8 cellular contexts compared by ENCODE assay signal in genomic region chr4:109560687-109561452, GRCh38. TPM values are rescaled to one million over a fixed set of nuclear protein-coding genes. Genes with fewer than 3 reads are reported as not detected.
DNase-seq lines count a peak whose midpoint lies in the region; ATAC-seq and TF ChIP-seq lines count a peak whose summit lies in the region.

No MANE protein-coding gene starts in this region.

- H3K36me3 ChIP-seq in lung (ENCODE audit: control insufficient read depth in 2 of 2, insufficient read depth in 2 of 2, low read length in 2 of 2): no peaks in the 10 kb centered on the region

- H3K9me3 Mint-ChIP-seq in activated CD4-positive, alpha-beta T cell treated with anti-CD3 and anti-CD28 coated beads, Interleukin-2, amount 10 ng/mL, durations not matched to agents 7 days and 5 days: peaks cover 5% of the 10 kb centered on the region

- H3K27me3 ChIP-seq in lung (ENCODE audit: control insufficient read depth, insufficient read depth): no peaks in the 10 kb centered on the region

- ATAC-seq in GM18508 (IDR thresholded peaks at IDR 0.05; ENCODE audit: insufficient read depth, unreplicated experiment): peak; percentile 52
- ATAC-seq in HG02678 (IDR thresholded peaks at IDR 0.05; ENCODE audit: unreplicated experiment): peak; percentile 66
- ATAC-seq in lung (ENCODE audit: insufficient read depth, low FRiP score): peak; percentile 72

- 0% methylated on average over 29 of the region's 29 CpGs for WGBS in lung, 2 donors

- peak overlapping the region; percentile 100 for H3K4me3 Mint-ChIP-seq in activated CD4-positive, alpha-beta T cell treated with anti-CD3 and anti-CD28 coated beads, Interleukin-2, amount 10 ng/mL, durations not matched to agents 7 days and 5 days

- H3K27ac ChIP-seq in lung (ENCODE audit: low read depth in 1 of 2, low read length in 1 of 2): peak overlapping the region; percentile 79 to 92

- DNase-seq in NCI-H146 treated with DMSO at 0.1 percent for 48 hours (lab: John Stamatoyannopoulos, UW; ENCODE audit: unreplicated experiment): peak; percentile 21
- peak; percentile 70 for DNase-seq in activated CD4-positive, alpha-beta T cell treated with anti-CD3 and anti-CD28 coated beads, Interleukin-2, amount 10 ng/mL, durations not matched to agents 7 days and 5 days
- peak; percentile 55 for DNase-seq in effector CD4-positive, alpha-beta T cell
- peak; percentile 30 for DNase-seq in lung (ENCODE audit: low spot score)
- peak; percentile 31 to 52 (median 44) for DNase-seq in stimulated activated CD4-positive, alpha-beta T cell treated with anti-CD3 and anti-CD28 coated beads, TNF-alpha, amount 100 ng/mL, for 48 hours (ENCODE audit: low read depth in 3 of 3)
- DNase-seq in NCI-H510A treated with DMSO at 0.1 percent for 48 hours (lab: John Stamatoyannopoulos, UW): no peak

- H3K36me3 Mint-ChIP-seq in activated CD4-positive, alpha-beta T cell treated with anti-CD3 and anti-CD28 coated beads, Interleukin-2, amount 10 ng/mL, durations not matched to agents 7 days and 5 days (ENCODE audit: low read depth): peaks cover 57% of the 10 kb centered on the region

- peak overlapping the region; percentile 80 for H3K4me3 ChIP-seq in lung

- CTCF ChIA-PET in activated CD4-positive, alpha-beta T cell treated with anti-CD3 and anti-CD28 coated beads, Interleukin-2, amount 10 ng/mL, durations not matched to agents 7 days and 5 days (lab: Charles Lee): interaction anchor here (0.6 to 1.2 kb wide), 4 partner anchors 9 to 58 kb away, joined by 3 to 4 read pairs (median 4); no protein-coding TSS in a partner anchor

- H3K27me3 Mint-ChIP-seq in activated CD4-positive, alpha-beta T cell treated with anti-CD3 and anti-CD28 coated beads, Interleukin-2, amount 10 ng/mL, durations not matched to agents 7 days and 5 days: no peaks in the 10 kb centered on the region

- POLR2A ChIA-PET in activated CD4-positive, alpha-beta T cell treated with anti-CD3 and anti-CD28 coated beads, Interleukin-2, amount 10 ng/mL, durations not matched to agents 7 days and 5 days (lab: Charles Lee): interaction anchor here (0.6 kb wide), 1 partner anchor 88 kb away, joined by 3 read pairs; no protein-coding TSS in a partner anchor

- peaks cover 0 to 1% of the 10 kb centered on the region in 2 donors for H3K4me1 ChIP-seq in lung (ENCODE audit: control insufficient read depth in 2 of 2, insufficient read depth in 2 of 2, low read length in 2 of 2)

- TF ChIP-seq CTCF in lung (IDR thresholded peaks at IDR 0.05; ENCODE audit: control extremely low read depth, extremely low read depth): no peak

- peaks cover 57% of the 10 kb centered on the region for H3K4me1 Mint-ChIP-seq in activated CD4-positive, alpha-beta T cell treated with anti-CD3 and anti-CD28 coated beads, Interleukin-2, amount 10 ng/mL, durations not matched to agents 7 days and 5 days

- no peaks in the 10 kb centered on the region for H3K9me3 ChIP-seq in lung (ENCODE audit: control insufficient read depth in 2 of 2, insufficient read depth in 1 of 2, low read length in 1 of 2)

- H3K27ac Mint-ChIP-seq in activated CD4-positive, alpha-beta T cell treated with anti-CD3 and anti-CD28 coated beads, Interleukin-2, amount 10 ng/mL, durations not matched to agents 7 days and 5 days: peak overlapping the region; percentile 100

RNA-seq across cellular contexts. Expression of gene MCUB, which starts 0.8 kb away (rescaled TPM):
- 100 to 1,000 TPM; 132 to 141 TPM for total RNA-seq in activated CD4-positive, alpha-beta T cell treated with anti-CD3 and anti-CD28 coated beads, Interleukin-2, amount 10 ng/mL, durations not matched to agents 7 days and 5 days
- 10 to 100 TPM in 1 of 2 donors, 1 to 10 TPM in 1; 9.2 to 21.7 TPM for total RNA-seq in lung
- 10 to 100 TPM; 10.1 to 25.3 TPM for polyA plus RNA-seq in lung

Comparison
In these comparisons a context has a peak if more than half of its experiments do, and no peak if none do; other contexts are left out.
1. RNA of gene MCUB, which starts 0.8 kb away (total RNA-seq): 132 to 141 TPM in activated CD4-positive, alpha-beta T cell treated with anti-CD3 and anti-CD28 coated beads, Interleukin-2, amount 10 ng/mL, durations not matched to agents 7 days and 5 days; 9.2 to 21.7 TPM in lung; every median in the first group is over 4 times any median in the second.
2. Peak in every context shown above with its lines, with median percentiles within 50 percentile points of each other: ATAC-seq.